Comparison of ENCODE assay signal across 15 cellular contexts in the genomic region with DNA sequence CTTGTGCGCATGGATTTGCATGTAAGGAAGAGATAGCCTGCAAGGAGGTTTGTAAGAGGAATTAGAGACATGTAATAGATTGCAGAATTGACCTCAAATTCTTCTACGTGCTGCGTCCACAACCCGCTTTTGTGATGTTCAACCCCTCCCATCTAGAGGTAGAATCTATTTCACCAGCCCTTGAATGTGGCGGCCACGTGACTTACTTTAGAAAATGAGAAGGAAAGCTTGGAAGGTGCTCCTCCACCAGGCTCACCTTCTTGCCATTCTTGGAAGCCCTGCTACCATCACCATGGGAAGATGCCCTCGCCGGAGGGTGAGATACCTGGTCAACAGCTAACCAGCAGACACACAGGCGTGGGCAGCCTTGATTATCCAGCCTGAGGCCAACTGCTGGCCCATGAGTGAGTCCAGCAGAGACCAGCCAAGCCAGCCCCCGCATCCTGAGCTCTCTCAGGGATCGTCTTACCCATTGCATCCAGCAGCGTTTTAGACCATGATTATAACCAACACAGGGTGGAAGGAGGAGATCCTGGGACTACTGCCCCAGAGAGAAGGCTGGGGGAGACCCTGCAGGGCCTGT. TPM values are rescaled to one million over a fixed set of nuclear protein-coding genes. Genes with fewer than 3 reads are reported as not detected.
DNase-seq lines count a peak whose midpoint lies in the region; ATAC-seq and TF ChIP-seq lines count a peak whose summit lies in the region.
"Had no signal": no experiment of that assay in that cellular context is flagged by ENCODE, and none has a peak within 500 bp of the region (broad histone marks: within the 10 kb centered on the region; RNA-seq: fewer than 3 reads in every experiment).

No MANE protein-coding gene starts in this region.

- no peaks in the 10 kb centered on the region for H3K9me3 Mint-ChIP-seq in GM23338
- H3K9me3 Mint-ChIP-seq: CD4-positive, alpha-beta memory T cell had no signal

- H2BK12ac ChIP-seq in neuronal stem cell (ENCODE audit: low read length) = no peak overlapping the region

- no CpG with 5 or more reads among the region's 12 CpGs for WGBS in neuronal stem cell (ENCODE audit: extremely low coverage in 2 of 2, insufficient read length in 2 of 2, insufficient replicate concordance in 1 of 2), 2 donors

- H2AFZ ChIP-seq in GM23338 (peak overlapping the region; percentile 78), neuronal stem cell (ENCODE audit: low read length) (no peak overlapping the region)
- H2AFZ ChIP-seq: GM23248 had no signal

- H3K36me3 ChIP-seq in GM23338 (ENCODE audit: insufficient read depth) = no peaks in the 10 kb centered on the region
- H3K36me3 ChIP-seq in NT2/D1 (ENCODE audit: insufficient read depth, insufficient read length, low read length) = no peaks in the 10 kb centered on the region
- H3K36me3 ChIP-seq in neuronal stem cell (replicated peaks in 1 of 2; ENCODE audit: control insufficient read depth in 2 of 2, insufficient read depth in 2 of 2, low read length in 2 of 2) = no peaks in the 10 kb centered on the region
- H3K36me3 ChIP-seq: HAP-1 had no signal

- H3K4me2 ChIP-seq in GM23338 (0 out of 2 replicates have a peak overlapping the region, but pooled peaks have one; percentile 20), neuronal stem cell (ENCODE audit: insufficient read depth, low read length, poor library complexity, severe bottlenecking) (no peak overlapping the region)

- H2BK5ac ChIP-seq in neuronal stem cell (ENCODE audit: low read length) = no peak overlapping the region

- H3K27me3 Mint-ChIP-seq in GM23338 (ENCODE audit: insufficient read depth, low read depth, poor library complexity) = peaks cover 13% of the 10 kb centered on the region

- ATAC-seq in GM23338 = no peak; the same call in 2 of the 3 replicates
- ATAC-seq in GM19328 (IDR thresholded peaks at IDR 0.05; ENCODE audit: unreplicated experiment) = no peak

- H3K79me2 ChIP-seq in GM23338 (replicated peaks; ENCODE audit: insufficient read depth) = no peaks in the 10 kb centered on the region

- H3K14ac ChIP-seq in neuronal stem cell (ENCODE audit: low read length) = no peak overlapping the region

- H3K4me1 ChIP-seq in GM23338 (ENCODE audit: insufficient read depth) = peaks cover 19% of the 10 kb centered on the region
- peaks cover 10% of the 10 kb centered on the region for H3K4me1 ChIP-seq in NT2/D1 (ENCODE audit: insufficient read depth, insufficient read length)
- H3K4me1 ChIP-seq in neuronal stem cell (ENCODE audit: control insufficient read depth in 2 of 2, insufficient read depth in 1 of 2, low read depth in 1 of 2, low read length in 2 of 2) = peaks cover 0 to 8% of the 10 kb centered on the region in 2 donors
- H3K4me1 ChIP-seq: HAP-1 had no signal

- H4K91ac ChIP-seq in neuronal stem cell (ENCODE audit: low read depth, low read length, poor library complexity) = no peak overlapping the region

- H4K20me1 ChIP-seq in GM23338 (replicated peaks; ENCODE audit: insufficient read depth) = no peaks in the 10 kb centered on the region

- no peak overlapping the region for H3K4me3 Mint-ChIP-seq in GM23338
- H3K4me3 Mint-ChIP-seq: CD4-positive, alpha-beta memory T cell had no signal

- no peaks in the 10 kb centered on the region for H3K36me3 Mint-ChIP-seq in GM23338 (ENCODE audit: low read depth)
- H3K36me3 Mint-ChIP-seq: CD4-positive, alpha-beta memory T cell had no signal

- no peaks in the 10 kb centered on the region for H3K9me2 ChIP-seq in GM23338 (ENCODE audit: insufficient read depth)

- no peak overlapping the region for H3K23ac ChIP-seq in neuronal stem cell (ENCODE audit: low read depth, low read length, poor library complexity)

- H3K18ac ChIP-seq in neuronal stem cell (ENCODE audit: low read length) = peak overlapping the region; percentile 73

- H2AK5ac ChIP-seq in neuronal stem cell (ENCODE audit: low read depth, low read length) = no peak overlapping the region

- H3K27ac Mint-ChIP-seq in GM23338 = no peak overlapping the region

- H3K27ac ChIP-seq in GM23338 (ENCODE audit: low read depth) (no peak overlapping the region), neuronal stem cell (replicated peaks; ENCODE audit: low read length) (no peak overlapping the region)
- H3K27ac ChIP-seq: GM23248 had no signal

- H3K79me1 ChIP-seq in neuronal stem cell (ENCODE audit: low read depth, low read length) = no peaks in the 10 kb centered on the region

- H3K4me1 Mint-ChIP-seq in GM23338 = peaks cover 25% of the 10 kb centered on the region

- no peak for TF ChIP-seq CTCF in GM23338 (conservative IDR thresholded peaks at IDR 0.05; ENCODE audit: low read depth in 2 of 2)

- H3K27me3 ChIP-seq in GM23338 (ENCODE audit: insufficient read depth) (no peaks in the 10 kb centered on the region), NT2/D1 (ENCODE audit: insufficient read depth, insufficient read length) (no peaks in the 10 kb centered on the region), neuronal stem cell (ENCODE audit: control insufficient read depth in 3 of 3, insufficient read depth in 3 of 3, low read depth in 1 of 3, low read length in 3 of 3) (peaks cover 0 to 17% (median 0%) of the 10 kb centered on the region in 3 experiments)

- DNase-seq in GM23338 (ENCODE audit: low spot score) = no peak
- DNase-seq in NT2/D1 (ENCODE audit: low read depth, low spot score) = no peak
- DNase-seq in neuronal stem cell (ENCODE audit: low spot score) = no peak
- DNase-seq in NCI-H1048 (lab: John Stamatoyannopoulos, UW) = no peak
- no peak for DNase-seq in NCI-H226
- DNase-seq: 8988T; C1 segment of cervical spinal cord; Calu3; CD4-positive, alpha-beta memory T cell; COR-L47; DMS53; DMS79 treated with DMSO at 0.1 percent for 48 hours; GM23248 had no signal

- no peaks in the 10 kb centered on the region for H3K9me3 ChIP-seq in NT2/D1 (ENCODE audit: insufficient read depth, low read length)
- H3K9me3 ChIP-seq in neuronal stem cell (replicated peaks in 1 of 2; ENCODE audit: control insufficient read depth in 2 of 2, insufficient read depth in 1 of 2, low read depth in 1 of 2, low read length in 2 of 2) = no peaks in the 10 kb centered on the region
- H3K9me3 ChIP-seq: HAP-1 had no signal

- no peak overlapping the region for H3K4ac ChIP-seq in neuronal stem cell (ENCODE audit: low read length)

- H3F3A ChIP-seq in GM23338 (replicated peaks; ENCODE audit: low read depth) = no peaks in the 10 kb centered on the region

- H3K4me3 ChIP-seq in GM23338 (no peak overlapping the region), NT2/D1 (ENCODE audit: insufficient read length, low read depth) (no peak overlapping the region), neuronal stem cell (ENCODE audit: low read length in 2 of 2) (no peak overlapping the region)
- H3K4me3 ChIP-seq: GM23248, HAP-1 had no signal

- no peak overlapping the region for H2BK120ac ChIP-seq in neuronal stem cell (ENCODE audit: low read depth, low read length)

- H3K9ac ChIP-seq in NT2/D1 (ENCODE audit: insufficient read length, low read depth) = peak overlapping the region; percentile 32
- H3K9ac ChIP-seq in neuronal stem cell (ENCODE audit: low read depth, low read length, poor library complexity) = no peak overlapping the region
- H3K9ac ChIP-seq: GM23248 had no signal

- H2BK15ac ChIP-seq in neuronal stem cell (ENCODE audit: low read length) = no peak overlapping the region

- no peak overlapping the region for H4K8ac ChIP-seq in neuronal stem cell (ENCODE audit: low read depth, low read length)

TF ChIP-seq in GM23338, 12 proteins besides CTCF, POLR2A, EP300 and RAD21:
- no peak for TF ChIP-seq EZH2phosphoT487 (IDR thresholded peaks at IDR 0.05; ENCODE audit: unreplicated experiment)
- no peak for TF ChIP-seq POLR2AphosphoS5 (IDR thresholded peaks at IDR 0.05; ENCODE audit: low read depth)
- TF ChIP-seq, protein P1, sequence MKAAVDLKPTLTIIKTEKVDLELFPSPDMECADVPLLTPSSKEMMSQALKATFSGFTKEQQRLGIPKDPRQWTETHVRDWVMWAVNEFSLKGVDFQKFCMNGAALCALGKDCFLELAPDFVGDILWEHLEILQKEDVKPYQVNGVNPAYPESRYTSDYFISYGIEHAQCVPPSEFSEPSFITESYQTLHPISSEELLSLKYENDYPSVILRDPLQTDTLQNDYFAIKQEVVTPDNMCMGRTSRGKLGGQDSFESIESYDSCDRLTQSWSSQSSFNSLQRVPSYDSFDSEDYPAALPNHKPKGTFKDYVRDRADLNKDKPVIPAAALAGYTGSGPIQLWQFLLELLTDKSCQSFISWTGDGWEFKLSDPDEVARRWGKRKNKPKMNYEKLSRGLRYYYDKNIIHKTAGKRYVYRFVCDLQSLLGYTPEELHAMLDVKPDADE (IDR thresholded peaks at IDR 0.05) = no peak
- no peak for TF ChIP-seq EZH2 (IDR thresholded peaks at IDR 0.05; ENCODE audit: low read depth, unreplicated experiment)
- TF ChIP-seq STAT1 (IDR thresholded peaks at IDR 0.05; ENCODE audit: unreplicated experiment) = no peak
- no peak for TF ChIP-seq JUNB (IDR thresholded peaks at IDR 0.05; ENCODE audit: unreplicated experiment)
TF ChIP-seq in GM23338: peak in this region for 0.

RNA-seq across cellular contexts. Expression of a gene that starts 7.6 kb away (rescaled TPM):
- total RNA-seq in GM23338 (2014; rRNA removed; shearing (Covaris generic)) = 89.2 and 95.5 TPM in 2 replicates
- 81.7 and 84.7 TPM in 2 replicates for polyA plus RNA-seq in GM23338 (2016; fragmentation: Nextera tagmentation; extraction: Ambion mirVana)
- 35.9 TPM for polyA plus RNA-seq in neuronal stem cell (2013, experiment 1 of 2)
- polyA plus RNA-seq in neuronal stem cell (2013, experiment 2 of 2) = 36.4 TPM
